8 cellular contexts compared by ENCODE assay signal in genomic region chr2:108654726-108655125, GRCh38.
DNase-seq lines count a peak whose midpoint lies in the region; TF ChIP-seq lines count a peak whose summit lies in the region.
"Not testable (repeated sequence)": the region's sequence is repeated elsewhere in the genome, so short reads cannot be mapped to it uniquely, and the experiment has no call there.

No MANE protein-coding gene starts in this region.

- not testable (repeated sequence) for H3K27me3 Mint-ChIP-seq in mesothelial cell of epicardium (ENCODE audit: low read depth)

- intact Hi-C loops in thyroid gland (cut with DNase I) = not testable (repeated sequence)

- not testable (repeated sequence) for TF ChIP-seq CTCF in brain microvascular endothelial cell (IDR thresholded peaks at IDR 0.05; ENCODE audit: low read depth, low read length, missing control alignments); fibroblast of lung (conservative IDR thresholded peaks at IDR 0.05 in 1 of 2, IDR thresholded peaks at IDR 0.05 in 1 of 2; ENCODE audit: low read depth in 1 of 2, low read length in 2 of 2); right atrium auricular region (IDR thresholded peaks at IDR 0.05); mesothelial cell of epicardium (IDR thresholded peaks at IDR 0.05; ENCODE audit: unreplicated experiment); thyroid gland (IDR thresholded peaks at IDR 0.05)

- WGBS in thyroid gland, 2 donors = no CpG with 5 or more reads among the region's 11 CpGs

- peak overlapping the region; percentile 24 for H3K4me3 Mint-ChIP-seq in mesothelial cell of epicardium

- H3K36me3 Mint-ChIP-seq in mesothelial cell of epicardium = not testable (repeated sequence)

- not testable (repeated sequence) for H3K79me2 ChIP-seq in fibroblast of lung (ENCODE audit: control insufficient read depth, insufficient read depth, low read length)

- not testable (repeated sequence) for H3K9me3 Mint-ChIP-seq in mesothelial cell of epicardium

- H3K36me3 ChIP-seq in brain microvascular endothelial cell (replicated peaks); fibroblast of lung (ENCODE audit: control insufficient read depth, insufficient read depth, low read length); right atrium auricular region; thyroid gland: not testable (repeated sequence)

- not testable (repeated sequence) for H2AFZ ChIP-seq in fibroblast of lung (ENCODE audit: low read length)

- H3K9ac ChIP-seq in fibroblast of lung (ENCODE audit: insufficient read depth, low read length) = not testable (repeated sequence)

- peak overlapping the region; percentile 92 for H3K27ac Mint-ChIP-seq in mesothelial cell of epicardium

- H3K4me3 ChIP-seq in brain microvascular endothelial cell (ENCODE audit: low read depth, low read length) = peak overlapping the region; percentile 31
- peak overlapping the region in 1 of 4 experiments; percentile 33 for H3K4me3 ChIP-seq in fibroblast of lung (replicated peaks in 1 of 4; ENCODE audit: control extremely low read depth in 1 of 4, insufficient read depth in 1 of 4, low read depth in 3 of 4, low read length in 4 of 4)
- peak overlapping the region in 1 of 2 donors; percentile 32 for H3K4me3 ChIP-seq in right atrium auricular region
- H3K4me3 ChIP-seq in thyroid gland (replicated peaks in 1 of 3) = not testable (repeated sequence)

- peaks cover 17% of the 10 kb centered on the region for H3K4me1 Mint-ChIP-seq in mesothelial cell of epicardium

- H3K27ac ChIP-seq in brain microvascular endothelial cell = not testable (repeated sequence)
- peak overlapping the region; percentile 77 for H3K27ac ChIP-seq in fibroblast of lung (ENCODE audit: insufficient read depth, low read length)
- H3K27ac ChIP-seq in right atrium auricular region = peak overlapping the region; percentile 79 to 84
- H3K27ac ChIP-seq in thyroid gland = peak overlapping the region in 2 of 3 donors; percentile 68 to 82

- H3K4me1 ChIP-seq in fibroblast of lung (ENCODE audit: control insufficient read depth, extremely low read depth, insufficient read depth, low read length); right atrium auricular region: not testable (repeated sequence)
- peaks cover 10 to 11% of the 10 kb centered on the region in 2 donors for H3K4me1 ChIP-seq in thyroid gland

- H3K4me2 ChIP-seq in fibroblast of lung (ENCODE audit: extremely low read depth, insufficient read depth, low read length) = not testable (repeated sequence)

- DNase-seq in Caki2 (ENCODE audit: low read depth) = peak; percentile 70
- peak; percentile 53 for DNase-seq in RPMI7951 (ENCODE audit: low read depth)
- DNase-seq in brain microvascular endothelial cell = peak; percentile 91
- peak; percentile 72 to 80 for DNase-seq in fibroblast of lung (ENCODE audit: low read depth in 2 of 2)
- DNase-seq in right atrium auricular region (ENCODE audit: low spot score) = peak; percentile 93
- not testable (repeated sequence) for DNase-seq in mesothelial cell of epicardium (ENCODE audit: low spot score in 2 of 2, unreplicated experiment in 2 of 2)
- peak; percentile 44 for DNase-seq in pulmonary artery endothelial cell (ENCODE audit: low read depth, low spot score)
- peak; percentile 81 to 85 for DNase-seq in thyroid gland

- not testable (repeated sequence) for H3K27me3 ChIP-seq in brain microvascular endothelial cell (replicated peaks); fibroblast of lung (ENCODE audit: control insufficient read depth, insufficient read depth, low read length); right atrium auricular region; thyroid gland

- not testable (repeated sequence) for H4K20me1 ChIP-seq in fibroblast of lung (ENCODE audit: control insufficient read depth, extremely low read depth, insufficient read depth, low read length)

- not testable (repeated sequence) for H3K9me3 ChIP-seq in fibroblast of lung (ENCODE audit: control insufficient read depth, insufficient read depth, low read depth, low read length); right atrium auricular region; thyroid gland

- in situ Hi-C loops in Caki2 (cut with HindIII; ENCODE audit: low pct_unique_long_range_greater_than_20kb, low sequenced_read_pairs); brain microvascular endothelial cell (cut with HindIII; ENCODE audit: low pct_ligation_motif_present, low sequenced_read_pairs): not testable (repeated sequence)

- TF ChIP-seq POLR2A in thyroid gland (IDR thresholded peaks at IDR 0.05) = not testable (repeated sequence)
